25 cellular contexts compared by ENCODE assay signal in the genomic region with DNA sequence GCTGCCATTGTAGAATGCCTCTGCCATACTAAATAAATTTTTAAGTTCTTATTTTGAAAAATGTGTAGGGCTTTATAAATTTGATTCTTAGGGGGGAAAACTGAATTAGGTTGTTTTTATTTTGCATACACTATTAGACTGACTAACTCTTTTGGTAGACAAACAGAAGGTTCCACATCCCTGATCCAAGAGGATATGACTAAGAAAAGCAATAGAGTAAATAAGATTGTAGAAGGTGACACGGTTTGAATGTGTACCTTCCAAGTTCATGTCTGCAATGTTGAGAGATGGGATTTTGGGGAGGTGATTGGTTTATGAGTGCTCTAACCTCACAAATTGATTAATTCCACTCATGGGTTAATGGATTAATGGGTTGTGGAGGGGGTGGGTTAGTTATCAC.
DNase-seq lines count a peak whose midpoint lies in the region; ATAC-seq, FAIRE-seq and TF ChIP-seq lines count a peak whose summit lies in the region.
"Had no signal": no experiment of that assay in that cellular context is flagged by ENCODE, and none has a peak within 500 bp of the region (broad histone marks: within the 10 kb centered on the region; RNA-seq: fewer than 3 reads in every experiment).

No MANE protein-coding gene starts in this region.

- CTCF ChIA-PET in HepG2 (lab: Yijun Ruan, JAX; ENCODE audit: low intra/inter-chr PET ratio, low total read pairs): no interaction called here

- POLR2A ChIA-PET in HepG2 (lab: Yijun Ruan, JAX): no interaction called here

- WGBS in HepG2 (ENCODE audit: low lambda C conversion rate): 11% methylated on average over 1 of the region's 1 CpG

- intact Hi-C loops in HepG2 (cut with micrococcal nuclease; ENCODE audit: unreplicated experiment) (no loop called here), kidney (cut with DNase I) (no loop called here)

- ATAC-seq in RWPE2 (ENCODE audit: low read depth) (peak; percentile 36; the same call in 1 of the 3 replicates), HepG2 (no peak), HG03097 (IDR thresholded peaks at IDR 0.05; ENCODE audit: low FRiP score, unreplicated experiment) (no peak), HG02763 (IDR thresholded peaks at IDR 0.05; ENCODE audit: unreplicated experiment) (no peak)
- ATAC-seq: A549 had no signal

- H3K4me1 ChIP-seq in RWPE2 (ENCODE audit: insufficient read depth, poor library complexity, severe bottlenecking): peaks cover 4% of the 10 kb centered on the region
- peaks cover 45% of the 10 kb centered on the region for H3K4me1 ChIP-seq in HepG2 (ENCODE audit: insufficient read depth, low read length)
- H3K4me1 ChIP-seq in kidney (ENCODE audit: control insufficient read depth in 1 of 2, insufficient read depth in 1 of 2, low read depth in 1 of 2, low read length in 2 of 2): peaks cover 0 to 6% of the 10 kb centered on the region in 2 donors
- H3K4me1 ChIP-seq: A549, BE2C had no signal

- TF ChIP-seq EP300 in HepG2 (IDR thresholded peaks at IDR 0.05; ENCODE audit: low read depth in 2 of 2, low read length in 2 of 2) (peak in 1 of 2 experiments; percentile 12; a peak in 1 of 4 replicates), HepG2 (CRISPR knock-in tag; IDR thresholded peaks at IDR 0.05; ENCODE audit: borderline replicate concordance) (no peak)

- no peak for TF ChIP-seq CTCF in RWPE2 (IDR thresholded peaks at IDR 0.05; ENCODE audit: poor library complexity, severe bottlenecking)
- TF ChIP-seq CTCF in fibroblast of mammary gland (conservative IDR thresholded peaks at IDR 0.05; ENCODE audit: control insufficient read depth, insufficient read depth, low read depth, low read length): no peak
- no peak for TF ChIP-seq CTCF in HepG2 (CRISPR knock-in tag; IDR thresholded peaks at IDR 0.05)
- TF ChIP-seq CTCF in kidney (IDR thresholded peaks at IDR 0.05; ENCODE audit: borderline replicate concordance, extremely low read depth, insufficient read depth): no peak

- no peaks in the 10 kb centered on the region for H3K79me2 ChIP-seq in HepG2 (ENCODE audit: insufficient read depth, low read length)

- H4K20me1 ChIP-seq in HepG2 (ENCODE audit: insufficient read depth, low read length): no peaks in the 10 kb centered on the region
- H4K20me1 ChIP-seq: BLaER1 treated with 17β-estradiol and CSF1 and Interleukin-3, amounts not matched to agents 10 nM and 100 nM had no signal

- H3K9ac ChIP-seq in HepG2 (ENCODE audit: insufficient read depth, low read depth, low read length): no peak overlapping the region
- H3K9ac ChIP-seq in kidney (ENCODE audit: low read length in 2 of 2): no peak overlapping the region
- H3K9ac ChIP-seq: BLaER1 treated with 17β-estradiol and CSF1 and Interleukin-3, amounts not matched to agents 10 nM and 100 nM had no signal

- H2AFZ ChIP-seq in HepG2 (ENCODE audit: low read length): no peak overlapping the region

- no TSS peak for BruUV-seq in HepG2 (replicated peaks; lab: Mats Ljungman, UMichigan)

- H3K4me2 ChIP-seq in HepG2 (ENCODE audit: low read depth, low read length): no peak overlapping the region
- H3K4me2 ChIP-seq: A549; BLaER1 treated with 17β-estradiol and CSF1 and Interleukin-3, amounts not matched to agents 10 nM and 100 nM had no signal

- H3K36me3 ChIP-seq in KOPT-K1 (ENCODE audit: insufficient read depth, low read length): no peaks in the 10 kb centered on the region
- H3K36me3 ChIP-seq in RWPE2 (ENCODE audit: low read depth): no peaks in the 10 kb centered on the region
- no peaks in the 10 kb centered on the region for H3K36me3 ChIP-seq in HepG2 (replicated peaks in 1 of 2; ENCODE audit: control insufficient read depth in 1 of 2, insufficient read depth in 2 of 2, low read length in 2 of 2)
- H3K36me3 ChIP-seq in kidney (ENCODE audit: control insufficient read depth in 1 of 2, insufficient read depth in 2 of 2, low read length in 2 of 2): no peaks in the 10 kb centered on the region
- H3K36me3 ChIP-seq: BE2C; BLaER1 treated with 17β-estradiol and CSF1 and Interleukin-3, amounts not matched to agents 10 nM and 100 nM had no signal

- no peak for TF ChIP-seq POLR2A in HepG2 (IDR thresholded peaks at IDR 0.05; ENCODE audit: insufficient read depth in 1 of 2, low read depth in 2 of 2, low read length in 2 of 2)

- peak overlapping the region; percentile 99 for H3K27ac ChIP-seq in KOPT-K1 (ENCODE audit: low read depth, low read length, poor library complexity, severe bottlenecking)
- H3K27ac ChIP-seq in RWPE2 (ENCODE audit: poor library complexity, severe bottlenecking): no peak overlapping the region
- no peak overlapping the region for H3K27ac ChIP-seq in HepG2 (ENCODE audit: extremely low read length, insufficient read depth, low read length)
- no peak overlapping the region for H3K27ac ChIP-seq in kidney (ENCODE audit: low read depth in 2 of 2, low read length in 2 of 2)
- H3K27ac ChIP-seq: A549; BLaER1 treated with 17β-estradiol and CSF1 and Interleukin-3, amounts not matched to agents 10 nM and 100 nM had no signal

- DNase-seq in RWPE2 (ENCODE audit: low spot score) (no peak), fibroblast of mammary gland (ENCODE audit: low read depth) (peak; percentile 19), HepG2 (ENCODE audit: low spot score) (no peak), COR-L47 (lab: John Stamatoyannopoulos, UW) (no peak), kidney (no peak)
- DNase-seq: 8988T; ACHN; AML-193; BE2C; Calu3; CD4-positive, alpha-beta T cell; CD8-positive, alpha-beta memory T cell; DMS53; DMS79 treated with DMSO at 0.1 percent for 48 hours; GF-D8; GOT3; HCEC 1CT had no signal

- in situ Hi-C loops in HepG2 (cut with HindIII; ENCODE audit: extremely low pct_ligation_motif_present, low pct_unique_long_range_greater_than_20kb): no loop called here

- TF ChIP-seq RAD21 in HepG2 (CRISPR knock-in tag; IDR thresholded peaks at IDR 0.05): no peak

- H3K27me3 ChIP-seq in RWPE2 (ENCODE audit: insufficient read depth, poor library complexity, severe bottlenecking): no peaks in the 10 kb centered on the region
- H3K27me3 ChIP-seq in HepG2 (ENCODE audit: control insufficient read depth in 1 of 2, insufficient read depth in 2 of 2, low read length in 2 of 2): no peaks in the 10 kb centered on the region
- H3K27me3 ChIP-seq: BLaER1 treated with 17β-estradiol and CSF1 and Interleukin-3, amounts not matched to agents 10 nM and 100 nM had no signal

- no peak for FAIRE-seq in HepG2 (lab: Jason Lieb, UNC)
- no peak for FAIRE-seq in kidney (lab: Jason Lieb, UNC)
- FAIRE-seq: A549, GM12891, GM18507, H54 had no signal

- H3K9me3 ChIP-seq in KOPT-K1 (ENCODE audit: insufficient read depth, low read length, poor library complexity, severe bottlenecking) (no peaks in the 10 kb centered on the region), RWPE2 (ENCODE audit: severe bottlenecking) (no peaks in the 10 kb centered on the region), HepG2 (ENCODE audit: low read length) (no peaks in the 10 kb centered on the region), kidney (ENCODE audit: control insufficient read depth in 1 of 2, low read length in 2 of 2) (no peaks in the 10 kb centered on the region)
- H3K9me3 ChIP-seq: A549; BE2C; BLaER1 treated with 17β-estradiol and CSF1 and Interleukin-3, amounts not matched to agents 10 nM and 100 nM had no signal

- H3K4me3 ChIP-seq in RWPE2 (ENCODE audit: severe bottlenecking) (no peak overlapping the region), fibroblast of mammary gland (ENCODE audit: control insufficient read depth, low read depth, low read length) (no peak overlapping the region), HepG2 (replicated peaks in 1 of 3; ENCODE audit: insufficient read depth in 1 of 3, low read depth in 2 of 3, low read length in 3 of 3) (no peak overlapping the region), kidney (ENCODE audit: low read length in 2 of 2) (no peak overlapping the region)
- H3K4me3 ChIP-seq: A549; BLaER1 treated with 17β-estradiol and CSF1 and Interleukin-3, amounts not matched to agents 10 nM and 100 nM had no signal

TF ChIP-seq in HepG2, 621 proteins besides CTCF, POLR2A, EP300 and RAD21 (continues in another document):
- TF ChIP-seq FOXA3 (CRISPR knock-in tag; IDR thresholded peaks at IDR 0.05) (peak; percentile 42; the same call in 1 of the 2 replicates), ARID5B (CRISPR knock-in tag; IDR thresholded peaks at IDR 0.05) (0 out of 2 replicates have a peak, but pooled peaks have one; percentile 23)
